ENCODE assay signal across 24 cellular contexts in the genomic region with DNA sequence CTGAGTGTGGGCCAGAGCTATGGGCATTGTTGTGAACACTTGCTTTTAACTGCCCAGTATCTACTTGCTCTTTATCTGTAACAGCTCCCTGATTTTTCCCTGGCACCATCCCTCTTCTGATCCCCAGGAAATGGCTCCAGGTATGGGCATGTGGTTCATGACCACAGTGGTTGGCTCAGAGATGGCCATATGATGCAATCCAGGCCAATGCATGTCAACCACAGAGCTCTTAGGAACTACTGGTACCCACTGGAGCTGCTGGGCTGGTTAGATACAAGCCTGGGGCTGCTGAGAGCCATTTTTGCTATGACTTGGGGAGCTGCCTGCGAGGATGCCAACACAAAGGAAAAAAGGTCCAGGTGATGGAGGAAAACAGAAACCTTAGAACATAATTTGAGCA. TPM values are rescaled to one million over a fixed set of nuclear protein-coding genes. Genes with fewer than 3 reads are reported as not detected.
DNase-seq lines count a peak whose midpoint lies in the region; ATAC-seq, FAIRE-seq and TF ChIP-seq lines count a peak whose summit lies in the region.
"Had no signal": no experiment of that assay in that cellular context is flagged by ENCODE, and none has a peak within 500 bp of the region (broad histone marks: within the 10 kb centered on the region; RNA-seq: fewer than 3 reads in every experiment).

No MANE protein-coding gene starts in this region.

- H3K4me1 ChIP-seq in Caco-2 (no peaks in the 10 kb centered on the region), SK-N-SH (ENCODE audit: control insufficient read depth in 1 of 2, insufficient read depth in 2 of 2, low read depth in 1 of 2, low read length in 1 of 2) (peaks cover 0 to 23% of the 10 kb centered on the region in 2 experiments; a peak in 2 of 4 replicates)

- POLR2A ChIA-PET in Caco-2 (lab: Charles Lee): interaction anchor here (0.5 kb wide), 1 partner anchor 239 kb away, joined by 4 read pairs; a partner anchor contains a TSS
- POLR2A ChIA-PET in SK-N-SH (lab: Yijun Ruan, JAX): no interaction called here

- H3K36me3 ChIP-seq in Caco-2 (ENCODE audit: control insufficient read depth, insufficient read depth, low read length) (no peaks in the 10 kb centered on the region), SK-N-SH (replicated peaks in 1 of 2; ENCODE audit: control insufficient read depth in 1 of 2, insufficient read depth in 2 of 2, low read length in 1 of 2) (no peaks in the 10 kb centered on the region)
- H3K36me3 ChIP-seq: cardiac muscle cell, SJCRH30 had no signal

- no TSS peak for BruUV-seq in Caco-2 (replicated peaks; lab: Mats Ljungman, UMichigan)

- TF ChIP-seq RAD21 in SK-N-SH (IDR thresholded peaks at IDR 0.05; ENCODE audit: low read length): no peak

- no peak overlapping the region for H3K27ac Mint-ChIP-seq in Caco-2 (ENCODE audit: unreplicated experiment)
- H3K27ac Mint-ChIP-seq: activated naive CD8-positive, alpha-beta T cell treated with anti-CD3 and anti-CD28 coated beads, Interleukin-2, amount 50 U/mL, for 24 hours; activated T-helper 1 cell treated with anti-CD3 and anti-CD28 coated beads, Interleukin-12 subunit alpha, Interleukin-12 subunit beta, Interleukin-2, Interleukin-4 antibody, amounts not matched to agents 30 ng/mL and 10 ng/mL and 1 ng/mL, durations not matched to agents 14 hours and 24 hours and 36 hours; GM23338; nephron; stimulated activated memory B cell treated with anti-CD40 and anti-IgM and Interleukin-4, amounts not matched to agents 10 μg/mL and 1 μg/mL and 100 μg/mL, for 72 hours had no signal

- H3K36me3 Mint-ChIP-seq in Caco-2 (ENCODE audit: insufficient read depth, unreplicated experiment): no peaks in the 10 kb centered on the region
- H3K36me3 Mint-ChIP-seq: stimulated activated memory B cell treated with anti-CD40 and anti-IgM and Interleukin-4, amounts not matched to agents 10 μg/mL and 1 μg/mL and 100 μg/mL, for 72 hours had no signal

- TF ChIP-seq EP300 in SK-N-SH (IDR thresholded peaks at IDR 0.05; ENCODE audit: borderline replicate concordance in 1 of 2, low read depth in 1 of 2, low read length in 1 of 2): no peak

- H3F3A ChIP-seq in SK-N-SH (replicated peaks; ENCODE audit: insufficient read depth): no peaks in the 10 kb centered on the region

- CTCF ChIA-PET in Caco-2 (lab: Charles Lee): interaction anchor here (0.5 to 2.1 kb wide), 2 partner anchors 57 to 435 kb away, joined by 3 to 5 read pairs; no protein-coding TSS in a partner anchor
- CTCF ChIA-PET in SK-N-SH (lab: Yijun Ruan, JAX): interaction anchor here (0.9 to 3.1 kb wide), 5 partner anchors 10 to 93 kb away, joined by 3 to 13 read pairs (median 9); no protein-coding TSS in a partner anchor

- H3K9me3 Mint-ChIP-seq in Caco-2 (ENCODE audit: unreplicated experiment): peaks cover 10% of the 10 kb centered on the region
- H3K9me3 Mint-ChIP-seq: activated naive CD8-positive, alpha-beta T cell treated with anti-CD3 and anti-CD28 coated beads, Interleukin-2, amount 50 U/mL, for 24 hours; activated T-helper 1 cell treated with anti-CD3 and anti-CD28 coated beads, Interleukin-12 subunit alpha, Interleukin-12 subunit beta, Interleukin-2, Interleukin-4 antibody, amounts not matched to agents 30 ng/mL and 10 ng/mL and 1 ng/mL, durations not matched to agents 14 hours and 24 hours and 36 hours; GM23338; nephron had no signal

- H3K79me2 ChIP-seq in SK-N-SH (ENCODE audit: insufficient read depth): no peaks in the 10 kb centered on the region
- H3K79me2 ChIP-seq: hepatocyte had no signal

- H3K9ac ChIP-seq in SK-N-SH: no peak overlapping the region

- H4K20me1 ChIP-seq in SK-N-SH (ENCODE audit: insufficient read depth): no peaks in the 10 kb centered on the region

- no peak overlapping the region for H2AFZ ChIP-seq in SK-N-SH (ENCODE audit: low read depth)
- H2AFZ ChIP-seq: GM23338, hepatocyte had no signal

- WGBS in SK-N-SH (ENCODE audit: low lambda C conversion rate): no CpG with 5 or more reads among the region's 1 CpG

- H3K27me3 ChIP-seq in layer of hippocampus (ENCODE audit: control insufficient read depth, insufficient read depth, low read length) (no peaks in the 10 kb centered on the region), Caco-2 (replicated peaks; ENCODE audit: control insufficient read depth, insufficient read depth, low read length) (no peaks in the 10 kb centered on the region; the same call in 1 of the 2 replicates), SK-N-SH (ENCODE audit: insufficient read depth) (no peaks in the 10 kb centered on the region)
- H3K27me3 ChIP-seq: hepatocyte, SJCRH30 had no signal

- peak overlapping the region; percentile 83 for H3K27ac ChIP-seq in angular gyrus (ENCODE audit: low read depth, low read length)
- H3K27ac ChIP-seq in layer of hippocampus (ENCODE audit: low read depth, low read length): peak overlapping the region; percentile 3
- H3K27ac ChIP-seq in SK-N-SH (ENCODE audit: low read depth in 2 of 2, low read length in 1 of 2): no peak overlapping the region
- H3K27ac ChIP-seq: cardiac muscle cell, hepatocyte, SJCRH30 had no signal

- no peak overlapping the region for H3K4me3 Mint-ChIP-seq in Caco-2 (ENCODE audit: unreplicated experiment)
- H3K4me3 Mint-ChIP-seq: activated naive CD8-positive, alpha-beta T cell treated with anti-CD3 and anti-CD28 coated beads, Interleukin-2, amount 50 U/mL, for 24 hours; activated T-helper 1 cell treated with anti-CD3 and anti-CD28 coated beads, Interleukin-12 subunit alpha, Interleukin-12 subunit beta, Interleukin-2, Interleukin-4 antibody, amounts not matched to agents 30 ng/mL and 10 ng/mL and 1 ng/mL, durations not matched to agents 14 hours and 24 hours and 36 hours; GM23338; nephron; stimulated activated memory B cell treated with anti-CD40 and anti-IgM and Interleukin-4, amounts not matched to agents 10 μg/mL and 1 μg/mL and 100 μg/mL, for 72 hours had no signal

- no peak for TF ChIP-seq CTCF in AG10803 (conservative IDR thresholded peaks at IDR 0.05; ENCODE audit: low read length)
- no peak for TF ChIP-seq CTCF in Caco-2 (IDR thresholded peaks at IDR 0.05; ENCODE audit: insufficient read depth in 1 of 2, low read depth in 1 of 2, low read length in 1 of 2, severe bottlenecking in 1 of 2, unreplicated experiment in 1 of 2)
- no peak for TF ChIP-seq CTCF in SK-N-SH (IDR thresholded peaks at IDR 0.05)

- DNase-seq in AG10803 (ENCODE audit: low read depth) (peak; percentile 31), HTR-8/SVneo (ENCODE audit: insufficient read length, low spot score) (no peak), Caco-2 (no peak), NOMO-1 treated with dmso at 0.1 percent for 144 hours (lab: John Stamatoyannopoulos, UW; ENCODE audit: unreplicated experiment) (no peak), SK-N-SH (no peak)
- DNase-seq: activated CD4-positive, CD25-positive, alpha-beta regulatory T cell treated with anti-CD3 and anti-CD28 coated beads, Interleukin-2, amount 50 U/mL, for 72 hours; activated naive CD8-positive, alpha-beta T cell treated with anti-CD3 and anti-CD28 coated beads, Interleukin-2, amount 50 U/mL, for 24 hours; effector CD4-positive, alpha-beta T cell; NCI-H2029; SJCRH30; T-helper 9 cell; trophoblast cell had no signal

- intact Hi-C loops in Caco-2 (cut with micrococcal nuclease; ENCODE audit: unreplicated experiment): no loop called here

- H3K9me2 ChIP-seq in SK-N-SH: no peaks in the 10 kb centered on the region

- no peak overlapping the region for H3K4me2 ChIP-seq in SK-N-SH
- H3K4me2 ChIP-seq: GM23338, hepatocyte had no signal

- peaks cover 12% of the 10 kb centered on the region for H3K27me3 Mint-ChIP-seq in Caco-2 (ENCODE audit: insufficient read depth, unreplicated experiment)

- peak; percentile 64 for FAIRE-seq in HTR-8/SVneo (lab: Jason Lieb, UNC)
- FAIRE-seq: keratinocyte had no signal

- H3K9me3 ChIP-seq in Caco-2 (no peaks in the 10 kb centered on the region), SK-N-SH (no peaks in the 10 kb centered on the region)
- H3K9me3 ChIP-seq: SJCRH30 had no signal

- ATAC-seq in HG03378 (IDR thresholded peaks at IDR 0.05; ENCODE audit: unreplicated experiment): no peak
- ATAC-seq: activated naive CD8-positive, alpha-beta T cell treated with anti-CD3 and anti-CD28 coated beads, Interleukin-2, amount 50 U/mL, for 24 hours; GM23338; stimulated activated memory B cell treated with anti-CD40 and anti-IgM and Interleukin-4, amounts not matched to agents 10 μg/mL and 1 μg/mL and 100 μg/mL, for 72 hours had no signal

- H3K4me3 ChIP-seq in AG10803 (ENCODE audit: low read length) (no peak overlapping the region), Caco-2 (ENCODE audit: low read depth, low read length) (no peak overlapping the region), SK-N-SH (ENCODE audit: low read depth in 2 of 2, low read length in 1 of 2) (no peak overlapping the region)
- H3K4me3 ChIP-seq: cardiac muscle cell, GM23338, hepatocyte, SJCRH30 had no signal

- no peaks in the 10 kb centered on the region for H3K4me1 Mint-ChIP-seq in Caco-2 (ENCODE audit: low read depth, unreplicated experiment)
- H3K4me1 Mint-ChIP-seq: activated naive CD8-positive, alpha-beta T cell treated with anti-CD3 and anti-CD28 coated beads, Interleukin-2, amount 50 U/mL, for 24 hours; GM23338; nephron; stimulated activated memory B cell treated with anti-CD40 and anti-IgM and Interleukin-4, amounts not matched to agents 10 μg/mL and 1 μg/mL and 100 μg/mL, for 72 hours had no signal

TF ChIP-seq in SK-N-SH, 30 proteins besides CTCF, POLR2A, EP300 and RAD21 (continues in another document):
- no peak for TF ChIP-seq POLR2AphosphoS5 (IDR thresholded peaks at IDR 0.05; ENCODE audit: low read depth, low read length)
- TF ChIP-seq MEF2A (IDR thresholded peaks at IDR 0.05; ENCODE audit: borderline replicate concordance, low read depth): no peak
- TF ChIP-seq YY1 (IDR thresholded peaks at IDR 0.05; ENCODE audit: low read depth): no peak
- no peak for TF ChIP-seq TAF1 (IDR thresholded peaks at IDR 0.05; ENCODE audit: borderline replicate concordance, low read depth, low read length)
- no peak for TF ChIP-seq TCF12 (IDR thresholded peaks at IDR 0.05)
- no peak for TF ChIP-seq MXI1 (IDR thresholded peaks at IDR 0.05; ENCODE audit: low read depth, low read length)
- TF ChIP-seq FOXM1 (IDR thresholded peaks at IDR 0.05; ENCODE audit: low read depth): no peak
- no peak for TF ChIP-seq TEAD4 (IDR thresholded peaks at IDR 0.05; ENCODE audit: borderline replicate concordance, insufficient read depth)
- no peak for TF ChIP-seq FOXJ3 (CRISPR knock-in tag; IDR thresholded peaks at IDR 0.05)
- TF ChIP-seq, protein P1, sequence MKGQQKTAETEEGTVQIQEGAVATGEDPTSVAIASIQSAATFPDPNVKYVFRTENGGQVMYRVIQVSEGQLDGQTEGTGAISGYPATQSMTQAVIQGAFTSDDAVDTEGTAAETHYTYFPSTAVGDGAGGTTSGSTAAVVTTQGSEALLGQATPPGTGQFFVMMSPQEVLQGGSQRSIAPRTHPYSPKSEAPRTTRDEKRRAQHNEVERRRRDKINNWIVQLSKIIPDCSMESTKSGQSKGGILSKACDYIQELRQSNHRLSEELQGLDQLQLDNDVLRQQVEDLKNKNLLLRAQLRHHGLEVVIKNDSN (IDR thresholded peaks at IDR 0.05; ENCODE audit: borderline replicate concordance, low read depth): no peak
- no peak for TF ChIP-seq NRF1 (IDR thresholded peaks at IDR 0.05; ENCODE audit: low read depth, low read length)

RNA-seq across cellular contexts. Expression of a gene that starts 55.6 kb away (rescaled TPM):
- 0.09 TPM in 1 of 2 replicates, not detected in the other for total RNA-seq in Caco-2 (2022)
- polyA plus RNA-seq in SK-N-SH (2012; rRNA removed): 0.82 and 1.1 TPM in 2 replicates
- 0.81 and 0.93 TPM in 2 replicates for polyA plus RNA-seq in SK-N-SH (2012; cell fraction: cytosol; rRNA removed)
- polyA plus RNA-seq in SK-N-SH (2012; cell fraction: nucleus; rRNA removed): 1.6 and 1.8 TPM in 2 replicates
- total RNA-seq: activated CD8-positive, alpha-beta memory T cell treated with anti-CD3 and anti-CD28 coated beads for 36 hours; NCI-H460 had no signal
- polyA plus RNA-seq: keratinocyte had no signal

Comparison
In these comparisons a context has a peak if more than half of its experiments do, and no peak if none do; other contexts are left out.
1. H3K27ac ChIP-seq: peak in angular gyrus (single experiment) and layer of hippocampus (single experiment); none in SK-N-SH (0 of 2).